Comparison of ENCODE assay signal across 9 cellular contexts in the genomic region with DNA sequence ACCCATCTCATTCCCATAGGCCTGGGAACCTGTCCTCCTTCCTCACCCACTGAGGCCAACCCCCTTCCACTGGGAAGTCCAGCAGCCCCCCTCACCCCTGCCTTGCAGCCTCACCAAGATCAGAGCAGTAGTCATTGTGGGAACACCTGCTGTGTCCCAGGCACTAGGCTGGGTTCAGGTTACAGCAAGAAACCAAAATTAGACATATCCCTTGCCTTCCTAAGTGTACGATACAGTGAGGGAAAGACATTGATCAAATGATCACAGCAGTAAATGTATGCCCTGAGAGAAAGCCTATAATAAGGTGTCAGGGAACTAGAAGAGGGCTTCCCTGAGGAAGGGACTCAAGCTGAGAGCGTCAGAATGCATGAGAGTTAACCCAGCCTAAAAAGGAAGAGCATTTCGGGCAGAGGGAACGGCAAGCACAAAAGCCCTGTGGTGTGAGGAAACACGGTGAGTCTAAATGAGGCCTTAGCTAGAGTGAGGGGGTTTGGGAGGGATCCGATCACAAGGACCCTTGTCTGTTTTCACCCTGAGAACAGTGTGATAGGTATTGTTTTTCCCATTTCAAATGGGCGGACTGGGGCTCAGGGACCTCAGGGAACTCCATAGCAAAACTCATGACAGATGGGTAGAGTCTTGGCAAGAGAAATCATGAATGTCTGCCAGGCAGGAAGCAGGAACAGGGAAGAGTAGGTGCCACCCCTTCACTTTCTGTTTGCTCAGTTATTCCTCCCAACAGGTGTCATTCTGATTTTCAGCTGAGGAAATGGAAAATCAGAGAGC. TPM values are rescaled to one million over a fixed set of nuclear protein-coding genes. Genes with fewer than 3 reads are reported as not detected.
DNase-seq lines count a peak whose midpoint lies in the region; ATAC-seq, FAIRE-seq and TF ChIP-seq lines count a peak whose summit lies in the region.
"Had no signal": no experiment of that assay in that cellular context is flagged by ENCODE, and none has a peak within 500 bp of the region (broad histone marks: within the 10 kb centered on the region; RNA-seq: fewer than 3 reads in every experiment).

No MANE protein-coding gene starts in this region.

- no peaks in the 10 kb centered on the region for H3K9me2 ChIP-seq in GM23248 (ENCODE audit: insufficient read depth)

- no peaks in the 10 kb centered on the region for H3K27me3 ChIP-seq in Peyer's patch
- peaks cover 0 to 6% of the 10 kb centered on the region in 2 experiments for H3K27me3 ChIP-seq in endothelial cell of umbilical vein (ENCODE audit: control insufficient read depth in 2 of 2, insufficient read depth in 2 of 2, low read length in 2 of 2)
- H3K27me3 ChIP-seq in GM23248 (replicated peaks; ENCODE audit: insufficient read depth): no peaks in the 10 kb centered on the region

- H3K4me1 ChIP-seq in Peyer's patch (peaks cover 0 to 42% (median 30%) of the 10 kb centered on the region in 4 donors), endothelial cell of umbilical vein (ENCODE audit: control insufficient read depth, extremely low read depth, insufficient read depth, low read length) (no peaks in the 10 kb centered on the region), GM23248 (ENCODE audit: insufficient read depth) (peaks cover 11% of the 10 kb centered on the region)

- peak; percentile 1 for DNase-seq in NCI-H2107 treated with DMSO at 0.1 percent for 48 hours (lab: John Stamatoyannopoulos, UW; ENCODE audit: unreplicated experiment)
- DNase-seq in NCI-H2107 (lab: John Stamatoyannopoulos, UW): no peak
- DNase-seq in Peyer's patch: no peak
- DNase-seq in endothelial cell of umbilical vein (ENCODE audit: low read depth, low spot score): peak; percentile 15
- no peak for DNase-seq in stimulated activated naive CD8-positive, alpha-beta T cell treated with anti-CD3 and anti-CD28 coated beads, Interleukin-15, Interleukin-2, amounts not matched to agents 100 U/mL and 50 U/mL, for 24 hours
- DNase-seq in GM23248: no peak
- DNase-seq in GM19240 (ENCODE audit: insufficient read length, low spot score): no peak

- dilution Hi-C loops in endothelial cell of umbilical vein (cut with MboI; ENCODE audit: extremely low pct_ligation_motif_present, low sequenced_read_pairs): no loop called here

- H4K20me1 ChIP-seq in endothelial cell of umbilical vein (replicated peaks; ENCODE audit: control insufficient read depth, extremely low read depth, insufficient read depth, low read length) (no peaks in the 10 kb centered on the region), GM23248 (ENCODE audit: insufficient read depth) (no peaks in the 10 kb centered on the region)

- intact Hi-C loops in endothelial cell of umbilical vein (cut with micrococcal nuclease): no loop called here

- no peaks in the 10 kb centered on the region for H3K79me2 ChIP-seq in endothelial cell of umbilical vein (ENCODE audit: control insufficient read depth, insufficient read depth, low read length)
- no peaks in the 10 kb centered on the region for H3K79me2 ChIP-seq in GM23248 (ENCODE audit: insufficient read depth)

- no TSS peak for BruUV-seq in endothelial cell of umbilical vein (replicated peaks; lab: Mats Ljungman, UMichigan)

- no peak for FAIRE-seq in endothelial cell of umbilical vein (lab: Jason Lieb, UNC)

- POLR2A ChIA-PET in endothelial cell of umbilical vein (lab: Charles Lee): no interaction called here

- H3K4me3 ChIP-seq in Peyer's patch (no peak overlapping the region), endothelial cell of umbilical vein (replicated peaks in 1 of 3; ENCODE audit: insufficient read depth in 1 of 3, low read depth in 1 of 3, low read length in 3 of 3) (no peak overlapping the region), GM23248 (no peak overlapping the region)
- H3K4me3 ChIP-seq: thoracic aorta had no signal

- H3K36me3 ChIP-seq in Peyer's patch (no peaks in the 10 kb centered on the region), endothelial cell of umbilical vein (ENCODE audit: control insufficient read depth in 2 of 2, extremely low read depth in 1 of 2, insufficient read depth in 2 of 2, low read length in 2 of 2) (no peaks in the 10 kb centered on the region), GM23248 (ENCODE audit: low read depth) (no peaks in the 10 kb centered on the region)
- H3K36me3 ChIP-seq: thoracic aorta had no signal

- CTCF ChIA-PET in endothelial cell of umbilical vein (lab: Charles Lee): interaction anchor here (1.9 to 2.1 kb wide), 2 partner anchors 9 to 37 kb away, joined by 5 to 8 read pairs; partner anchors contain the start of gene VSIR

- peak; percentile 11 for ATAC-seq in stimulated activated naive CD8-positive, alpha-beta T cell treated with anti-CD3 and anti-CD28 coated beads, Interleukin-15, Interleukin-2, amounts not matched to agents 100 U/mL and 50 U/mL, for 24 hours
- ATAC-seq in GM21825 (IDR thresholded peaks at IDR 0.05; ENCODE audit: unreplicated experiment): no peak

- H2AFZ ChIP-seq in endothelial cell of umbilical vein (ENCODE audit: low read depth, low read length) (no peak overlapping the region), GM23248 (no peak overlapping the region)

- in situ Hi-C loops in GM23248 (cut with MboI): no loop called here

- TF ChIP-seq POLR2A in Peyer's patch (IDR thresholded peaks at IDR 0.05) (no peak), endothelial cell of umbilical vein (IDR thresholded peaks at IDR 0.05; ENCODE audit: low read depth, low read length) (no peak)

- 0 out of 2 replicates have a peak, but pooled peaks cover 5% of the 10 kb centered on the region for H3F3A ChIP-seq in GM23248 (ENCODE audit: insufficient read depth)

- no peaks in the 10 kb centered on the region for H3K9me1 ChIP-seq in endothelial cell of umbilical vein (replicated peaks; ENCODE audit: control insufficient read depth, extremely low read depth, insufficient read depth, low read length)

- H3K9ac ChIP-seq in endothelial cell of umbilical vein (replicated peaks; ENCODE audit: extremely low read depth, insufficient read depth, low read length) (no peak overlapping the region), GM23248 (no peak overlapping the region)

- no peak overlapping the region for H3K4me2 ChIP-seq in endothelial cell of umbilical vein (ENCODE audit: insufficient read depth, low read length)
- H3K4me2 ChIP-seq in GM23248 (ENCODE audit: unreplicated experiment): no peak overlapping the region

- WGBS in GM23248 (ENCODE audit: low coverage in 1 of 2, low lambda C conversion rate in 2 of 2, missing lambda C conversion rate in 2 of 2), 2 experiments: 89 to 91% methylated on average over 7 of the region's 7 CpGs

- TF ChIP-seq CTCF in Peyer's patch (IDR thresholded peaks at IDR 0.05): no peak
- no peak for TF ChIP-seq CTCF in endothelial cell of umbilical vein (IDR thresholded peaks at IDR 0.05; ENCODE audit: extremely low read depth in 1 of 2, insufficient read depth in 1 of 2, low read depth in 1 of 2, low read length in 2 of 2)

- H3K27ac ChIP-seq in Peyer's patch: peak overlapping the region; percentile 65 to 82 (median 81)
- no peak overlapping the region for H3K27ac ChIP-seq in endothelial cell of umbilical vein (ENCODE audit: insufficient read depth, low read depth, low read length)
- H3K27ac ChIP-seq in GM23248: no peak overlapping the region

- no peaks in the 10 kb centered on the region for H3K9me3 ChIP-seq in Peyer's patch
- no peaks in the 10 kb centered on the region for H3K9me3 ChIP-seq in endothelial cell of umbilical vein (replicated peaks; ENCODE audit: control insufficient read depth, insufficient read depth, low read length)
- no peaks in the 10 kb centered on the region for H3K9me3 ChIP-seq in GM23248 (ENCODE audit: low read depth)
- H3K9me3 ChIP-seq: thoracic aorta had no signal

TF ChIP-seq in endothelial cell of umbilical vein, 7 proteins besides CTCF, POLR2A, EP300 and RAD21:
- TF ChIP-seq GATA2 (IDR thresholded peaks at IDR 0.05; ENCODE audit: insufficient read depth, insufficient read length, low read depth, low read length): no peak
- TF ChIP-seq POLR2AphosphoS5 (IDR thresholded peaks at IDR 0.05; ENCODE audit: insufficient read depth, low read depth, low read length): no peak
- no peak for TF ChIP-seq JUN (IDR thresholded peaks at IDR 0.05; ENCODE audit: borderline replicate concordance, insufficient read depth, insufficient read length, low read depth)
- no peak for TF ChIP-seq FOS (IDR thresholded peaks at IDR 0.05; ENCODE audit: borderline replicate concordance, insufficient read depth, low read length)
TF ChIP-seq in endothelial cell of umbilical vein: peak in this region for 0.

RNA-seq across cellular contexts. Expression of gene C10orf105, which starts 17.2 kb away (rescaled TPM):
- total RNA-seq in Peyer's patch (under 1 TPM in 1 of 4 donors, not detected in 3; 0.27 TPM), endothelial cell of umbilical vein (not detected in 2 replicates)
- polyA plus RNA-seq in endothelial cell of umbilical vein (not detected in 2 replicates), GM23248 (2016; fragmentation: Nextera tagmentation; extraction: Ambion mirVana) (0.06 TPM in 1 of 2 replicates, not detected in the other)
- not detected in 2 replicates for polyA plus RNA-seq in endothelial cell of umbilical vein (2011; cell fraction: cytosol; rRNA removed)
- polyA plus RNA-seq in endothelial cell of umbilical vein (2011; cell fraction: nucleus; rRNA removed): not detected in 2 replicates
- not detected in 2 replicates for polyA plus RNA-seq in endothelial cell of umbilical vein (2012)
- not detected in 2 replicates for polyA minus RNA-seq in endothelial cell of umbilical vein
- polyA minus RNA-seq in endothelial cell of umbilical vein (2011; cell fraction: cytosol; rRNA and poly(A)+ RNA removed): not detected
- polyA minus RNA-seq in endothelial cell of umbilical vein (2011; cell fraction: nucleus; rRNA and poly(A)+ RNA removed): not detected in 2 replicates
- total RNA-seq in GM23248 (2014; rRNA removed; shearing (Covaris generic)): not detected in 2 replicates

RNA-seq across cellular contexts. Expression of gene VSIR, which starts 36.6 kb away (rescaled TPM):
- total RNA-seq in Peyer's patch: 100 to 1,000 TPM in 3 of 4 donors, 10 to 100 TPM in 1; 38.0 to 169 (median 127) TPM
- 4.9 and 5.1 TPM in 2 replicates for total RNA-seq in endothelial cell of umbilical vein
- 6.3 and 8.0 TPM in 2 replicates for polyA plus RNA-seq in endothelial cell of umbilical vein
- polyA plus RNA-seq in endothelial cell of umbilical vein (2011; cell fraction: cytosol; rRNA removed): 4.9 and 5.5 TPM in 2 replicates
- polyA plus RNA-seq in endothelial cell of umbilical vein (2011; cell fraction: nucleus; rRNA removed): 3.7 and 5.2 TPM in 2 replicates
- polyA plus RNA-seq in endothelial cell of umbilical vein (2012): 5.5 and 6.3 TPM in 2 replicates
- 3.4 and 4.7 TPM in 2 replicates for polyA minus RNA-seq in endothelial cell of umbilical vein
- polyA minus RNA-seq in endothelial cell of umbilical vein (2011; cell fraction: cytosol; rRNA and poly(A)+ RNA removed): 4.0 TPM
- polyA minus RNA-seq in endothelial cell of umbilical vein (2011; cell fraction: nucleus; rRNA and poly(A)+ RNA removed): 4.3 and 5.4 TPM in 2 replicates
- 60.8 and 81.6 TPM in 2 replicates for total RNA-seq in GM23248 (2014; rRNA removed; shearing (Covaris generic))
- polyA plus RNA-seq in GM23248 (2016; fragmentation: Nextera tagmentation; extraction: Ambion mirVana): 152 and 153 TPM in 2 replicates

Comparison
In these comparisons a context has a peak if more than half of its experiments do, and no peak if none do; other contexts are left out.
1. DNase-seq: peak in NCI-H2107 treated with DMSO at 0.1 percent for 48 hours (single experiment) and endothelial cell of umbilical vein (single experiment); none in NCI-H2107 (single experiment), Peyer's patch (0 of 3), stimulated activated naive CD8-positive, alpha-beta T cell treated with anti-CD3 and anti-CD28 coated beads, Interleukin-15, Interleukin-2, amounts not matched to agents 100 U/mL and 50 U/mL, for 24 hours (single experiment), GM23248 (single experiment) and GM19240 (single experiment).
2. H3K27ac ChIP-seq: peak in Peyer's patch (4 of 4); none in endothelial cell of umbilical vein (single experiment) and GM23248 (single experiment).